Comparison of ENCODE assay signal across 23 cellular contexts in genomic region chr9:133812941-133813748, GRCh38.
"Had no signal": no experiment of that assay in that cellular context is flagged by ENCODE, and none has a peak within 500 bp of the region (broad histone marks: within the 10 kb centered on the region; RNA-seq: fewer than 3 reads in every experiment).

No MANE protein-coding gene starts in this region.

- FAIRE-seq: endothelial cell of umbilical vein, TTC549 had no signal

- H3K4me3 Mint-ChIP-seq: activated B cell treated with CpG ODN at 0.5 μM for 24 hours; activated CD4-positive, alpha-beta memory T cell treated with anti-CD3 and anti-CD28 coated beads for 36 hours; activated naive CD8-positive, alpha-beta T cell; dendritic cell treated with granulocyte-macrophage colony-stimulating factor and Interleukin-4, amounts not matched to agents 40 ng/mL and 50 ng/mL, for 4 days; immature natural killer cell; neural progenitor cell; T-helper 2 cell treated with Interferon-gamma antibody and Interleukin-4, amounts not matched to agents 5 μg/mL and 100 μg/mL, for 36 hours had no signal

- H3K9me3 ChIP-seq: esophagus muscularis mucosa, gastroesophageal sphincter, heart right ventricle, ovary had no signal

- H3K27ac ChIP-seq: esophagus muscularis mucosa, gastroesophageal sphincter, neural progenitor cell, ovary had no signal

- H3K36me3 Mint-ChIP-seq: activated CD4-positive, alpha-beta memory T cell treated with anti-CD3 and anti-CD28 coated beads for 36 hours; immature natural killer cell had no signal

- H3K27me3 Mint-ChIP-seq: activated B cell treated with CpG ODN at 0.5 μM for 24 hours; activated CD4-positive, alpha-beta memory T cell treated with anti-CD3 and anti-CD28 coated beads for 36 hours; activated naive CD8-positive, alpha-beta T cell; dendritic cell treated with granulocyte-macrophage colony-stimulating factor and Interleukin-4, amounts not matched to agents 40 ng/mL and 50 ng/mL, for 4 days; naive B cell had no signal

- H3K4me2 ChIP-seq: neural progenitor cell, smooth muscle cell had no signal

- H3K9me3 Mint-ChIP-seq: activated B cell treated with CpG ODN at 0.5 μM for 24 hours; activated CD4-positive, alpha-beta memory T cell treated with anti-CD3 and anti-CD28 coated beads for 36 hours; dendritic cell treated with granulocyte-macrophage colony-stimulating factor and Interleukin-4, amounts not matched to agents 40 ng/mL and 50 ng/mL, for 4 days; immature natural killer cell; naive B cell; neural progenitor cell; T-helper 2 cell treated with Interferon-gamma antibody and Interleukin-4, amounts not matched to agents 5 μg/mL and 100 μg/mL, for 36 hours had no signal

- H3K4me1 Mint-ChIP-seq: immature natural killer cell had no signal

- H2AFZ ChIP-seq: neural progenitor cell had no signal

- H3K4me1 ChIP-seq: neural progenitor cell had no signal

- H3K36me3 ChIP-seq: neural progenitor cell, ovary had no signal

- H3K4me3 ChIP-seq: esophagus muscularis mucosa, gastroesophageal sphincter, heart right ventricle, neural progenitor cell, ovary, smooth muscle cell had no signal

- H3K9ac ChIP-seq: neural progenitor cell had no signal

- H3K27ac Mint-ChIP-seq: activated CD4-positive, alpha-beta memory T cell treated with anti-CD3 and anti-CD28 coated beads for 36 hours; activated naive CD8-positive, alpha-beta T cell; dendritic cell treated with granulocyte-macrophage colony-stimulating factor and Interleukin-4, amounts not matched to agents 40 ng/mL and 50 ng/mL, for 4 days; immature natural killer cell; T-helper 2 cell treated with Interferon-gamma antibody and Interleukin-4, amounts not matched to agents 5 μg/mL and 100 μg/mL, for 36 hours had no signal

- ATAC-seq: gastroesophageal sphincter, sciatic nerve had no signal

- H3K27me3 ChIP-seq: esophagus muscularis mucosa, gastroesophageal sphincter, heart right ventricle, neural progenitor cell, ovary had no signal

- DNase-seq: activated B cell treated with CpG ODN at 0.5 μM for 24 hours; activated CD4-positive, alpha-beta memory T cell treated with anti-CD3 and anti-CD28 coated beads for 36 hours; activated CD4-positive, alpha-beta T cell treated with anti-CD3 and anti-CD28 coated beads for 4 hours; activated T-cell treated with anti-CD3 and anti-CD28 coated beads for 4 hours; effector CD8-positive, alpha-beta T cell; heart right ventricle; immature natural killer cell; kidney glomerular epithelial cell; left ventricle myocardium superior; naive B cell; ovary; stimulated activated CD4-positive, alpha-beta T cell treated with anti-CD3 and anti-CD28 coated beads, Interleukin-4, amount 100 ng/mL, for 1 hour; stimulated activated naive CD4-positive, alpha-beta T cell had no signal
